19 cellular contexts compared by ENCODE assay signal in genomic region chr20:16607364-16608264, GRCh38. TPM values are rescaled to one million over a fixed set of nuclear protein-coding genes. Genes with fewer than 3 reads are reported as not detected.
DNase-seq lines count a peak whose midpoint lies in the region; ATAC-seq, FAIRE-seq and TF ChIP-seq lines count a peak whose summit lies in the region.
"Had no signal": no experiment of that assay in that cellular context is flagged by ENCODE, and none has a peak within 500 bp of the region (broad histone marks: within the 10 kb centered on the region; RNA-seq: fewer than 3 reads in every experiment).

No MANE protein-coding gene starts in this region.

- no peaks in the 10 kb centered on the region for H3K27me3 ChIP-seq in colonic mucosa
- H3K27me3 ChIP-seq in HepG2 (ENCODE audit: control insufficient read depth in 1 of 2, insufficient read depth in 2 of 2, low read length in 2 of 2): no peaks in the 10 kb centered on the region
- no peaks in the 10 kb centered on the region for H3K27me3 ChIP-seq in skeletal muscle tissue (ENCODE audit: control insufficient read depth in 3 of 3, insufficient read depth in 3 of 3, low read length in 3 of 3)
- H3K27me3 ChIP-seq: upper lobe of left lung had no signal

- intact Hi-C loops in colonic mucosa (cut with DNase I): no loop called here
- intact Hi-C loops in HepG2 (cut with micrococcal nuclease; ENCODE audit: unreplicated experiment): no loop called here

- POLR2A ChIA-PET in HepG2 (lab: Yijun Ruan, JAX): no interaction called here

- CTCF ChIA-PET in HepG2 (lab: Yijun Ruan, JAX; ENCODE audit: low intra/inter-chr PET ratio, low total read pairs): no interaction called here

- no peaks in the 10 kb centered on the region for H3K79me2 ChIP-seq in HepG2 (ENCODE audit: insufficient read depth, low read length)

- no peaks in the 10 kb centered on the region for H3K4me1 Mint-ChIP-seq in activated T-cell treated with anti-CD3 and anti-CD28 coated beads, Interleukin-2, amount 50 U/mL, for 24 hours (ENCODE audit: low read depth)
- H3K4me1 Mint-ChIP-seq: natural killer cell had no signal

- in situ Hi-C loops in HepG2 (cut with HindIII; ENCODE audit: extremely low pct_ligation_motif_present, low pct_unique_long_range_greater_than_20kb): no loop called here

- ATAC-seq in HepG2: peak; percentile 76
- ATAC-seq: natural killer cell had no signal

- H3K27ac ChIP-seq in colonic mucosa: peak overlapping the region; percentile 75
- peak overlapping the region; percentile 19 for H3K27ac ChIP-seq in HepG2 (ENCODE audit: extremely low read length, insufficient read depth, low read length)
- H3K27ac ChIP-seq in skeletal muscle tissue (ENCODE audit: low read depth, low read length): peak overlapping the region; percentile 56
- H3K27ac ChIP-seq: upper lobe of left lung had no signal

- H3K4me1 ChIP-seq in colonic mucosa (peaks cover 5% of the 10 kb centered on the region), HepG2 (ENCODE audit: insufficient read depth, low read length) (peaks cover 19% of the 10 kb centered on the region), skeletal muscle tissue (ENCODE audit: control insufficient read depth in 3 of 3, insufficient read depth in 3 of 3, low read length in 3 of 3) (peaks cover 5 to 16% (median 7%) of the 10 kb centered on the region in 3 donors)
- H3K4me1 ChIP-seq: upper lobe of left lung had no signal

- TF ChIP-seq CTCF in colonic mucosa (IDR thresholded peaks at IDR 0.05) (no peak), HepG2 (CRISPR knock-in tag; IDR thresholded peaks at IDR 0.05) (no peak)

- peaks cover 11% of the 10 kb centered on the region for H3K27me3 Mint-ChIP-seq in activated T-cell treated with anti-CD3 and anti-CD28 coated beads, Interleukin-2, amount 50 U/mL, for 24 hours

- no peak for TF ChIP-seq RAD21 in HepG2 (CRISPR knock-in tag; IDR thresholded peaks at IDR 0.05)

- H3K9me3 ChIP-seq in colonic mucosa (no peaks in the 10 kb centered on the region), HepG2 (ENCODE audit: low read length) (no peaks in the 10 kb centered on the region), skeletal muscle tissue (ENCODE audit: control insufficient read depth in 3 of 3, low read length in 3 of 3) (no peaks in the 10 kb centered on the region)
- H3K9me3 ChIP-seq: upper lobe of left lung had no signal

- H4K20me1 ChIP-seq in HepG2 (ENCODE audit: insufficient read depth, low read length): no peaks in the 10 kb centered on the region

- no peak for TF ChIP-seq EP300 in HepG2 (IDR thresholded peaks at IDR 0.05; ENCODE audit: low read depth in 2 of 2, low read length in 2 of 2)
- no peak for TF ChIP-seq EP300 in HepG2 (CRISPR knock-in tag; IDR thresholded peaks at IDR 0.05; ENCODE audit: borderline replicate concordance)

- peak overlapping the region in 1 of 2 donors; percentile 58 for H3K9ac ChIP-seq in colonic mucosa (ENCODE audit: low read depth in 2 of 2, low read length in 2 of 2)
- H3K9ac ChIP-seq in HepG2 (ENCODE audit: insufficient read depth, low read depth, low read length): no peak overlapping the region
- H3K9ac ChIP-seq in skeletal muscle tissue (ENCODE audit: low read depth in 1 of 3, low read length in 3 of 3): peak overlapping the region in 1 of 3 donors; percentile 23

- no peak overlapping the region for H3K4me3 Mint-ChIP-seq in activated T-cell treated with anti-CD3 and anti-CD28 coated beads, Interleukin-2, amount 50 U/mL, for 24 hours
- H3K4me3 Mint-ChIP-seq: natural killer cell; T-helper 2 cell treated with Interferon-gamma antibody and Interleukin-4, amounts not matched to agents 5 μg/mL and 100 μg/mL, for 36 hours had no signal

- DNase-seq in HuH-7 (ENCODE audit: low spot score): peak; percentile 67
- DNase-seq in colonic mucosa: peak; percentile 72
- DNase-seq in HepG2 (ENCODE audit: low spot score): peak; percentile 37
- no peak for DNase-seq in GM03348 (ENCODE audit: low spot score)
- DNase-seq in activated CD8-positive, alpha-beta memory T cell treated with anti-CD3 and anti-CD28 coated beads for 24 hours: no peak
- DNase-seq in SHP77 (lab: John Stamatoyannopoulos, UW): no peak
- DNase-seq in activated T-cell treated with anti-CD3 and anti-CD28 coated beads, Interleukin-2, amount 50 U/mL, for 24 hours: no peak
- DNase-seq: activated CD4-positive, CD25-positive, alpha-beta regulatory T cell; mammary epithelial cell; natural killer cell; NCI-H1048; NCI-H524 treated with DMSO at 0.1 percent for 48 hours; stimulated activated naive CD4-positive, alpha-beta T cell; upper lobe of left lung had no signal

- TF ChIP-seq POLR2A in HepG2 (IDR thresholded peaks at IDR 0.05; ENCODE audit: insufficient read depth in 1 of 2, low read depth in 2 of 2, low read length in 2 of 2): no peak

- no peak overlapping the region for H2AFZ ChIP-seq in HepG2 (ENCODE audit: low read length)

- no peak for FAIRE-seq in HepG2 (lab: Jason Lieb, UNC)
- FAIRE-seq: bronchial epithelial cell, GM19239, H54 had no signal

- peak overlapping the region; percentile 37 for H3K4me2 ChIP-seq in HepG2 (ENCODE audit: low read depth, low read length)

- H3K4me3 ChIP-seq in colonic mucosa (peak overlapping the region; percentile 4), HepG2 (replicated peaks in 1 of 3; ENCODE audit: insufficient read depth in 1 of 3, low read depth in 2 of 3, low read length in 3 of 3) (peak overlapping the region in 2 of 3 experiments; percentile 17 to 24; a peak in 2 of 6 replicates), skeletal muscle tissue (ENCODE audit: low read length in 3 of 3) (no peak overlapping the region)
- H3K4me3 ChIP-seq: upper lobe of left lung had no signal

- H3K27ac Mint-ChIP-seq in activated T-cell treated with anti-CD3 and anti-CD28 coated beads, Interleukin-2, amount 50 U/mL, for 24 hours: no peak overlapping the region
- H3K27ac Mint-ChIP-seq: natural killer cell; T-helper 2 cell treated with Interferon-gamma antibody and Interleukin-4, amounts not matched to agents 5 μg/mL and 100 μg/mL, for 36 hours had no signal

- H3K9me3 Mint-ChIP-seq in activated T-cell treated with anti-CD3 and anti-CD28 coated beads, Interleukin-2, amount 50 U/mL, for 24 hours: no peaks in the 10 kb centered on the region
- H3K9me3 Mint-ChIP-seq: natural killer cell; T-helper 2 cell treated with Interferon-gamma antibody and Interleukin-4, amounts not matched to agents 5 μg/mL and 100 μg/mL, for 36 hours had no signal

- WGBS in HepG2 (ENCODE audit: low lambda C conversion rate): 13% methylated on average over 12 of the region's 12 CpGs

- no peaks in the 10 kb centered on the region for H3K36me3 Mint-ChIP-seq in activated T-cell treated with anti-CD3 and anti-CD28 coated beads, Interleukin-2, amount 50 U/mL, for 24 hours (ENCODE audit: low read depth)
- H3K36me3 Mint-ChIP-seq: natural killer cell had no signal

- BruUV-seq in HepG2 (replicated peaks; lab: Mats Ljungman, UMichigan): no TSS peak

- H3K36me3 ChIP-seq in colonic mucosa (no peaks in the 10 kb centered on the region), HepG2 (replicated peaks in 1 of 2; ENCODE audit: control insufficient read depth in 1 of 2, insufficient read depth in 2 of 2, low read length in 2 of 2) (no peaks in the 10 kb centered on the region), skeletal muscle tissue (ENCODE audit: control insufficient read depth in 3 of 3, insufficient read depth in 3 of 3, low read length in 3 of 3) (no peaks in the 10 kb centered on the region)
- H3K36me3 ChIP-seq: upper lobe of left lung had no signal

TF ChIP-seq in HepG2, 621 proteins besides CTCF, POLR2A, EP300 and RAD21 (continues in another document):
- TF ChIP-seq ZMYM4 (CRISPR knock-in tag; IDR thresholded peaks at IDR 0.05) (no peak), ZNF549 (CRISPR knock-in tag; IDR thresholded peaks at IDR 0.05) (0 out of 2 replicates have a peak, but pooled peaks have one; percentile 26), RXRB (CRISPR knock-in tag; IDR thresholded peaks at IDR 0.05; ENCODE audit: borderline replicate concordance) (peak; percentile 34; the same call in 1 of the 2 replicates)
- TF ChIP-seq, protein P1, sequence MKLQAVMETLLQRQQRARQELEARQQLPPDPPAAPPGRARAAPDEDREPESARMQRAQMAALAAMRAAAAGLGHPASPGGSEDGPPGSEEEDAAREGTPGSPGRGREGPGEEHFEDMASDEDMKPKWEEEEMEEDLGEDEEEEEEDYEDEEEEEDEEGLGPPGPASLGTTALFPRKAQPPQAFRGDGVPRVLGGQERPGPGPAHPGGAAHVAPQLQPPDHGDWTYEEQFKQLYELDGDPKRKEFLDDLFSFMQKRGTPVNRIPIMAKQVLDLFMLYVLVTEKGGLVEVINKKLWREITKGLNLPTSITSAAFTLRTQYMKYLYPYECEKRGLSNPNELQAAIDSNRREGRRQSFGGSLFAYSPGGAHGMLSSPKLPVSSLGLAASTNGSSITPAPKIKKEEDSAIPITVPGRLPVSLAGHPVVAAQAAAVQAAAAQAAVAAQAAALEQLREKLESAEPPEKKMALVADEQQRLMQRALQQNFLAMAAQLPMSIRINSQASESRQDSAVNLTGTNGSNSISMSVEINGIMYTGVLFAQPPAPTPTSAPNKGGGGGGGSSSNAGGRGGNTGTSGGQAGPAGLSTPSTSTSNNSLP (IDR thresholded peaks at IDR 0.05; ENCODE audit: low read depth, low read length): peak; percentile 57; the same call in 1 of the 2 replicates

RNA-seq across cellular contexts. Expression of gene KIF16B, which starts 34.4 kb away (rescaled TPM):
- total RNA-seq in colonic mucosa: 10 to 100 TPM; 41.6 to 68.7 TPM
- 18.0 and 23.3 TPM in 2 replicates for total RNA-seq in HepG2 (2016; rRNA removed; fragmentation: Illumina TruSeq; extraction: Trizol)
- total RNA-seq in HepG2 (2016; cell fraction: cytosol; rRNA removed; fragmentation: Illumina TruSeq; extraction: Trizol; ENCODE audit: low read depth): 9.2 and 11.4 TPM in 2 replicates
- 17.5 and 21.2 TPM in 2 replicates for total RNA-seq in HepG2 (2016; cell fraction: insoluble cytoplasmic fraction; rRNA removed; fragmentation: Illumina TruSeq; extraction: Trizol)
- total RNA-seq in HepG2 (2016; cell fraction: membrane; rRNA removed; fragmentation: Illumina TruSeq; extraction: Trizol): 11.3 and 16.2 TPM in 2 replicates
- 24.2 TPM in 2 replicates for total RNA-seq in HepG2 (2016; cell fraction: nucleus; rRNA removed; fragmentation: Illumina TruSeq; extraction: Trizol)
- polyA plus RNA-seq in HepG2 (2011; rRNA removed): 6.2 and 6.9 TPM in 2 replicates
- 5.1 and 7.1 TPM in 2 replicates for polyA plus RNA-seq in HepG2 (2011; cell fraction: cytosol; rRNA removed)
- polyA plus RNA-seq in HepG2 (2011; cell fraction: nucleus; rRNA removed): 7.2 and 8.6 TPM in 2 replicates
- 6.4 and 7.5 TPM in 2 replicates for polyA plus RNA-seq in HepG2 (2012)
- polyA plus RNA-seq in HepG2 (2016; cell fraction: cytosol; fragmentation: Illumina TruSeq; extraction: Trizol; ENCODE audit: low read depth): 0.37 and 0.47 TPM in 2 replicates
- polyA plus RNA-seq in HepG2 (2016; cell fraction: insoluble cytoplasmic fraction; fragmentation: Illumina TruSeq; extraction: Trizol; ENCODE audit: low read depth): 19.2 and 19.4 TPM in 2 replicates
- 1.4 TPM in 2 replicates for polyA plus RNA-seq in HepG2 (2016; cell fraction: membrane; fragmentation: Illumina TruSeq; extraction: Trizol; ENCODE audit: low read depth)
- polyA plus RNA-seq in HepG2 (2016; cell fraction: nucleus; fragmentation: Illumina TruSeq; extraction: Trizol; ENCODE audit: insufficient read depth, low read depth): 11.5 and 13.4 TPM in 2 replicates
- polyA minus RNA-seq in HepG2 (2011; rRNA and poly(A)+ RNA removed; ENCODE audit: low replicate concordance): 2.9 and 11.2 TPM in 2 replicates
- polyA minus RNA-seq in HepG2 (2011; cell fraction: cytosol; rRNA and poly(A)+ RNA removed): 8.8 and 11.3 TPM in 2 replicates
- polyA minus RNA-seq in HepG2 (2011; cell fraction: nucleus; rRNA and poly(A)+ RNA removed): 33.9 and 35.4 TPM in 2 replicates
- total RNA-seq in skeletal muscle tissue: 42.8 TPM

Comparison
In these comparisons a context has a peak if more than half of its experiments do, and no peak if none do; other contexts are left out.
1. DNase-seq: peak in HuH-7 (single experiment), colonic mucosa (single experiment) and HepG2 (single experiment); none in GM03348 (single experiment), activated CD8-positive, alpha-beta memory T cell treated with anti-CD3 and anti-CD28 coated beads for 24 hours (single experiment), SHP77 (0 of 2) and activated T-cell treated with anti-CD3 and anti-CD28 coated beads, Interleukin-2, amount 50 U/mL, for 24 hours (single experiment).
2. H3K27ac ChIP-seq: peak in every context shown above with its lines; median percentile 75 in colonic mucosa; 56 in skeletal muscle tissue; 19 in HepG2.
3. H3K4me3 ChIP-seq: peak in colonic mucosa (single experiment) and HepG2 (2 of 3); none in skeletal muscle tissue (0 of 3).